ENCODE assay signal across 34 cellular contexts in the genomic region with DNA sequence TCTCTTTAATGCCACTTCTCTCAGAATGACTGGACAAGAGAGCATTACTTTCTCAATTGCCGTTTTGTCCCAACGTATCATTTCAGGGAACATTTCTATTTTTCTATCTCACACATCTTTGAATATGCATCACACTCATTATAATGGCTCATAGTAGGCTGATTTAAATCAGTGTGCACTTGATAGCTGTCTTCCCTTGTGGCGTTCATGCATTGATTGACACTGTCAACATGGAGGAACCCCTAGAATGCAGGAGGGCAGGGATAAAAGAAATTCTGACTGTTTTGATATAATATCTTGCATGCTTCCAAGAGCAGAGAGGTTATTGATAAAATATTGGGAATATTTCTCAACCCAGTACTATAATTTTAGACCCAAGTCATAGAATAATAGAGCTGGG.
"Had no signal": no experiment of that assay in that cellular context is flagged by ENCODE, and none has a peak within 500 bp of the region (broad histone marks: within the 10 kb centered on the region; RNA-seq: fewer than 3 reads in every experiment).

No MANE protein-coding gene starts in this region.

- H3K27me3 ChIP-seq: MG63 had no signal

- H3K4me3 ChIP-seq: MG63 had no signal

- H3K36me3 ChIP-seq: MG63 had no signal

- H3K9me3 ChIP-seq: MG63 had no signal

- H3K9ac ChIP-seq: KMS-11 had no signal

- H3K4me2 ChIP-seq: KMS-11 had no signal

- DNase-seq: Karpas-422, Kasumi-1, MG63, MM.1S, MV-4-11, NCI-H1048, NCI-H1092, NCI-H1092 treated with DMSO at 0.1 percent for 48 hours, NCI-H1105, NCI-H1105 treated with DMSO at 0.1 percent for 48 hours, NCI-H1417, NCI-H1417 treated with DMSO at 0.1 percent for 48 hours, NCI-H1436, NCI-H1436 treated with DMSO at 0.1 percent for 48 hours, NCI-H146, NCI-H1694, NCI-H1694 treated with DMSO at 0.1 percent for 48 hours, NCI-H187, NCI-H187 treated with DMSO at 0.1 percent for 48 hours, NCI-H1930, NCI-H2029, NCI-H2029 treated with DMSO at 0.1 percent for 48 hours, NCI-H2081, NCI-H2081 treated with DMSO at 0.1 percent for 48 hours, NCI-H2107, NCI-H2171, NCI-H2171 treated with DMSO at 0.1 percent for 48 hours, NCI-H2227 treated with DMSO at 0.1 percent for 48 hours, NCI-H226, NCI-H345, NCI-H446, NCI-H446 treated with DMSO at 0.1 percent for 48 hours, NCI-H510A had no signal

- H3K27ac ChIP-seq: KMS-11 had no signal
